In genomic region chr1:217528271-217528670, GRCh38 we compare ENCODE assay signal across 22 cellular contexts.
DNase-seq lines count a peak whose midpoint lies in the region; ATAC-seq, FAIRE-seq and TF ChIP-seq lines count a peak whose summit lies in the region.
"Had no signal": no experiment of that assay in that cellular context is flagged by ENCODE, and none has a peak within 500 bp of the region (broad histone marks: within the 10 kb centered on the region; RNA-seq: fewer than 3 reads in every experiment).

No MANE protein-coding gene starts in this region.

- TF ChIP-seq CTCF in AG04449 (IDR thresholded peaks at IDR 0.05; ENCODE audit: insufficient read depth, low read length, missing control alignments), result no peak
- TF ChIP-seq CTCF in astrocyte (IDR thresholded peaks at IDR 0.05; ENCODE audit: insufficient read depth, low read depth, low read length), result no peak
- TF ChIP-seq CTCF in fibroblast of the aortic adventitia (IDR thresholded peaks at IDR 0.05; ENCODE audit: insufficient read depth, low read length), result no peak

- POLR2A ChIA-PET in AG04449 (lab: Yijun Ruan, JAX), result interaction anchor here (0.6 kb wide), 1 partner anchor 12 kb away, joined by 3 read pairs; no protein-coding TSS in a partner anchor

- H3K36me3 ChIP-seq in astrocyte (ENCODE audit: insufficient read depth, low read length), result no peaks in the 10 kb centered on the region
- H3K36me3 ChIP-seq: prostate gland, upper lobe of left lung had no signal

- H3K9me3 ChIP-seq in astrocyte (ENCODE audit: insufficient read depth, low read depth, low read length), result no peaks in the 10 kb centered on the region
- H3K9me3 ChIP-seq: A549, prostate gland, spleen, upper lobe of left lung had no signal

- H3K9me3 Mint-ChIP-seq in astrocyte (ENCODE audit: unreplicated experiment), result peaks cover 2% of the 10 kb centered on the region
- H3K9me3 Mint-ChIP-seq: CD8-positive, alpha-beta T cell; immature natural killer cell; natural killer cell treated with Interleukin-12 subunit alpha and Interleukin-12 subunit beta and Interleukin-15 and Interleukin-18, amount 100 ng/mL, for 72 hours had no signal

- no peak overlapping the region for H3K9ac ChIP-seq in astrocyte (ENCODE audit: low read length)

- peaks cover 11% of the 10 kb centered on the region for H3K4me1 ChIP-seq in astrocyte (ENCODE audit: insufficient read depth, low read length)
- H3K4me1 ChIP-seq: prostate gland had no signal

- no peak overlapping the region for H2AFZ ChIP-seq in astrocyte (ENCODE audit: low read depth, low read length)

- H3K4me2 ChIP-seq in astrocyte (ENCODE audit: low read length), result no peak overlapping the region
- H3K4me2 ChIP-seq: A549 had no signal

- DNase-seq in AG04449 (ENCODE audit: low read depth, low spot score) (peak; percentile 24), HS-5 (ENCODE audit: low read depth) (peak; percentile 15), astrocyte (ENCODE audit: low read depth) (peak; percentile 50), fibroblast of the aortic adventitia (ENCODE audit: low read depth) (peak; percentile 44), T1000 (lab: John Stamatoyannopoulos, UW) (no peak)
- DNase-seq in activated T-cell treated with anti-CD3 and anti-CD28 coated beads, Interleukin-2, amount 50 U/mL, for 48 hours, result no peak
- DNase-seq: activated CD4-positive, alpha-beta T cell treated with anti-CD3 and anti-CD28 coated beads, Interleukin-2, amount 50 U/mL, for 1 hour; activated naive CD4-positive, alpha-beta T cell treated with anti-CD3 and anti-CD28 coated beads, Interleukin-2, amount 50 U/mL, for 16 hours; caudate nucleus; CD8-positive, alpha-beta T cell; H9; immature natural killer cell; NCI-H1092; spleen; stimulated activated naive CD4-positive, alpha-beta T cell treated with Interleukin-2 at 50 U/mL for 16 hours; upper lobe of left lung had no signal

- no peaks in the 10 kb centered on the region for H3K27me3 Mint-ChIP-seq in astrocyte (ENCODE audit: low read depth, unreplicated experiment)
- H3K27me3 Mint-ChIP-seq: natural killer cell treated with Interleukin-12 subunit alpha and Interleukin-12 subunit beta and Interleukin-15 and Interleukin-18, amount 100 ng/mL, for 72 hours had no signal

- H3K4me3 Mint-ChIP-seq in astrocyte (ENCODE audit: unreplicated experiment), result no peak overlapping the region
- H3K4me3 Mint-ChIP-seq: CD8-positive, alpha-beta T cell; H9; immature natural killer cell; natural killer cell treated with Interleukin-12 subunit alpha and Interleukin-12 subunit beta and Interleukin-15 and Interleukin-18, amount 100 ng/mL, for 72 hours had no signal

- no peaks in the 10 kb centered on the region for H3K27me3 ChIP-seq in astrocyte (ENCODE audit: insufficient read depth, low read length)
- H3K27me3 ChIP-seq: spleen, upper lobe of left lung had no signal

- peaks cover 4% of the 10 kb centered on the region for H3K36me3 Mint-ChIP-seq in astrocyte (ENCODE audit: low read depth, unreplicated experiment)
- H3K36me3 Mint-ChIP-seq: natural killer cell treated with Interleukin-12 subunit alpha and Interleukin-12 subunit beta and Interleukin-15 and Interleukin-18, amount 100 ng/mL, for 72 hours had no signal

- no peak for ATAC-seq in GM18907 (IDR thresholded peaks at IDR 0.05; ENCODE audit: unreplicated experiment)
- ATAC-seq in GM18517 (IDR thresholded peaks at IDR 0.05; ENCODE audit: unreplicated experiment), result no peak
- ATAC-seq: A549; CD8-positive, alpha-beta T cell had no signal

- H3K4me3 ChIP-seq in AG04449 (ENCODE audit: low read depth, low read length), result no peak overlapping the region
- no peak overlapping the region for H3K4me3 ChIP-seq in astrocyte (ENCODE audit: insufficient read depth, low read depth, low read length)
- H3K4me3 ChIP-seq in fibroblast of the aortic adventitia (ENCODE audit: low read depth, low read length), result no peak overlapping the region
- H3K4me3 ChIP-seq: A549, prostate gland, SK-N-MC, spleen, upper lobe of left lung had no signal

- H3K27ac ChIP-seq in astrocyte (ENCODE audit: low read depth, low read length), result no peak overlapping the region
- H3K27ac ChIP-seq: A549, prostate gland, SK-N-MC, spleen, upper lobe of left lung had no signal

- no peak for FAIRE-seq in astrocyte (lab: Jason Lieb, UNC)
- FAIRE-seq: A549 had no signal

- H3K27ac Mint-ChIP-seq in astrocyte (ENCODE audit: unreplicated experiment), result no peak overlapping the region
- H3K27ac Mint-ChIP-seq: CD8-positive, alpha-beta T cell; H9; immature natural killer cell; natural killer cell treated with Interleukin-12 subunit alpha and Interleukin-12 subunit beta and Interleukin-15 and Interleukin-18, amount 100 ng/mL, for 72 hours had no signal

- no peaks in the 10 kb centered on the region for H3K79me2 ChIP-seq in astrocyte (ENCODE audit: insufficient read depth, low read length)

- H3K4me1 Mint-ChIP-seq in astrocyte (ENCODE audit: low read depth, unreplicated experiment), result peaks cover 4% of the 10 kb centered on the region
- H3K4me1 Mint-ChIP-seq: H9, immature natural killer cell had no signal

- CTCF ChIA-PET in AG04449 (lab: Yijun Ruan, JAX), result interaction anchor here (1.1 kb wide), 1 partner anchor 13 kb away, joined by 4 read pairs; no protein-coding TSS in a partner anchor

- H4K20me1 ChIP-seq in astrocyte (ENCODE audit: insufficient read depth, low read length), result peaks cover 8% of the 10 kb centered on the region

Comparison
In these comparisons a context has a peak if more than half of its experiments do, and no peak if none do; other contexts are left out.
1. DNase-seq: peak in AG04449 (single experiment), HS-5 (single experiment), astrocyte (single experiment) and fibroblast of the aortic adventitia (single experiment); none in activated T-cell treated with anti-CD3 and anti-CD28 coated beads, Interleukin-2, amount 50 U/mL, for 48 hours (0 of 2) and T1000 (single experiment).